In the genomic region with DNA sequence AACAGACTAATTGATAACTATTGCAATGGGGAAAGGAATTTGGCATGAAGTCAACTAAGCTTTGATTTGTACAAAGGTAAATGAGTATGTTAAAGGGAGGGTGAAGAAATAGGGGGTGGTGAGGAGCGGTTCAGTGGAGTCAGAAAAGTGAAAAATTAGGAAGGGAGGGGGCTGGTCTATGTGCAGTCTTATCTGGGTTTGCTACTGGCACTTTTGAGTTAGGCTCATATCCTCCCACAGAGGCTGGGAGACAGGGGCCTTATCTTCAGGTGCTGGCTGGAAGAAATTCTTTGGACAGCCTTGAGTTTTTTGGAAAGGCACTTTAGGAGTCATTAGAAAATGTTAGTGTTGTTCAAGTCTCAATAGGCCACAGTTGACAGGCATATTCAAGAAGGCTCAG, we compare ENCODE assay signal across 9 cellular contexts. TPM values are rescaled to one million over a fixed set of nuclear protein-coding genes. Genes with fewer than 3 reads are reported as not detected.
"Had no signal": no experiment of that assay in that cellular context is flagged by ENCODE, and none has a peak within 500 bp of the region (broad histone marks: within the 10 kb centered on the region; RNA-seq: fewer than 3 reads in every experiment).

No MANE protein-coding gene starts in this region.

- ATAC-seq: GM12878 had no signal

- DNase-seq: GDM1, GF-D8 had no signal

- H3K4me3 ChIP-seq: GM12878 had no signal

- FAIRE-seq: G401.6, GM12878, GM12891, GM12892, GM18507, GM19239 had no signal

RNA-seq across cellular contexts. Expression of a gene that starts 11.6 kb away (rescaled TPM):
- total RNA-seq: G401 had no signal
